Comparison of ENCODE assay signal across 9 cellular contexts in the genomic region with DNA sequence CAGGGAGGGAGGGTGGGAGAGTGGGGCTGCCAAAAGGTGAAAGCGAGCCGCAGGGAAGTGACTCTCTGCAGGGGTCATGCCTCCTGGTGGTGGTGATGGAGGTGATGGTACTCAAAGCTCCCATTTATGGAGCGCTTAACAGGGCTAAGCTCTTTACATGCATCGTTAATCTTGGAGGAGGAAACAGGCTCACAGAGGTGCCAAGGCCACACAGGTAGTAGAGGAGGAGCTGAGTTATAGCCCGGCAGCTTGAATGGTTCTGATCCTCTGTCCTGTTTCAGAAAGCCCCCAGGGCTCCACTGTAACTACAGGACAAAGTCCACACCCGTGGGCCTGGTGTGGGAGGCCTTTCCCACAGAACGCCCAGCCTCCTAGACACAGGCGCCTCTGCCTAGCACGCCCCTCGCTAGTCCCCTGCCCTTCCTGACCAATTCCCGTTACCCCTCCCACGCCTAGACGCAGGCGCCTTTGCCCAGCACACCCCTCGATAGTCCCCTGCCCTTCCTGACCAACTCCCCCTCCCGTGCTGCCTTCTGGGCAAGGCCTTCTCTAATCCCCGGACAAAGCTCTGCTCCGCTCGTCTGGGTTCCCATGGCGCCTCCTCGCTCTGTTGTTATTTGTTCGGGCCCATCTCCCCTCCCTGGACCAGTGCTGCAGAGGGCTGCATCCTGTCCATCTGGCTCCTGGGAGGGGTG. TPM values are rescaled to one million over a fixed set of nuclear protein-coding genes. Genes with fewer than 3 reads are reported as not detected.
DNase-seq lines count a peak whose midpoint lies in the region; ATAC-seq and TF ChIP-seq lines count a peak whose summit lies in the region.
"Had no signal": no experiment of that assay in that cellular context is flagged by ENCODE, and none has a peak within 500 bp of the region (broad histone marks: within the 10 kb centered on the region; RNA-seq: fewer than 3 reads in every experiment).

No MANE protein-coding gene starts in this region.

- H3K27me3 ChIP-seq in BE2C: no peaks in the 10 kb centered on the region
- H3K27me3 ChIP-seq in HUES6 (ENCODE audit: control insufficient read depth, insufficient read depth, low read length): no peaks in the 10 kb centered on the region
- no peaks in the 10 kb centered on the region for H3K27me3 ChIP-seq in suprapubic skin

- 71% methylated on average over 21 of the region's 22 CpGs for WGBS in suprapubic skin

- H3K36me3 ChIP-seq in BE2C: peaks cover 18% of the 10 kb centered on the region
- peaks cover 5% of the 10 kb centered on the region; the same call in 1 of the 2 replicates for H3K36me3 ChIP-seq in HUES6 (ENCODE audit: control insufficient read depth, insufficient read depth, low read length)
- no peaks in the 10 kb centered on the region for H3K36me3 ChIP-seq in suprapubic skin

- H3K27ac ChIP-seq in HUES6 (ENCODE audit: low read depth, low read length) (no peak overlapping the region), suprapubic skin (no peak overlapping the region)
- H3K27ac ChIP-seq: SK-N-MC had no signal

- peak; percentile 8 for ATAC-seq in activated T-helper 17 cell treated with anti-CD3 and anti-CD28 coated beads, Interleukin-2, amount 50 U/mL, for 72 hours (replicated peaks)
- ATAC-seq in left lobe of liver: peak; percentile 19
- ATAC-seq in HG03342 (IDR thresholded peaks at IDR 0.05; ENCODE audit: unreplicated experiment): no peak
- ATAC-seq in GM21529 (IDR thresholded peaks at IDR 0.05; ENCODE audit: unreplicated experiment): no peak

- H3K36me3 Mint-ChIP-seq in activated T-helper 17 cell treated with anti-CD3 and anti-CD28 coated beads, Interleukin-2, amount 50 U/mL, for 72 hours (ENCODE audit: low read depth): no peaks in the 10 kb centered on the region
- H3K36me3 Mint-ChIP-seq in T-helper 2 cell treated with Interferon-gamma antibody and Interleukin-4, amounts not matched to agents 5 μg/mL and 100 μg/mL, for 36 hours (ENCODE audit: low read depth): no peaks in the 10 kb centered on the region

- no peak overlapping the region for H3K4me3 ChIP-seq in BE2C (ENCODE audit: low read depth, low read length)
- peak overlapping the region; percentile 16; the same call in 1 of the 2 replicates for H3K4me3 ChIP-seq in HUES6 (ENCODE audit: low read depth, low read length)
- no peak overlapping the region for H3K4me3 ChIP-seq in suprapubic skin
- H3K4me3 ChIP-seq: SK-N-MC had no signal

- DNase-seq in BE2C (no peak), left lobe of liver (ENCODE audit: low spot score) (no peak), suprapubic skin (ENCODE audit: low spot score in 2 of 2) (no peak)
- no peak for DNase-seq in T-helper 2 cell treated with Interferon-gamma antibody and Interleukin-4, amounts not matched to agents 5 μg/mL and 100 μg/mL, for 36 hours (ENCODE audit: low spot score)

- H3K9me3 ChIP-seq in BE2C (no peaks in the 10 kb centered on the region), HUES6 (ENCODE audit: control insufficient read depth, insufficient read depth, low read depth, low read length) (no peaks in the 10 kb centered on the region), suprapubic skin (no peaks in the 10 kb centered on the region)

- H3K9ac ChIP-seq in HUES6 (ENCODE audit: low read length): no peak overlapping the region

- peaks cover 22% of the 10 kb centered on the region for H3K4me1 Mint-ChIP-seq in activated T-helper 17 cell treated with anti-CD3 and anti-CD28 coated beads, Interleukin-2, amount 50 U/mL, for 72 hours
- peaks cover 22% of the 10 kb centered on the region for H3K4me1 Mint-ChIP-seq in T-helper 2 cell treated with Interferon-gamma antibody and Interleukin-4, amounts not matched to agents 5 μg/mL and 100 μg/mL, for 36 hours (ENCODE audit: low read depth)

- H3K9me3 Mint-ChIP-seq in activated T-helper 17 cell treated with anti-CD3 and anti-CD28 coated beads, Interleukin-2, amount 50 U/mL, for 72 hours: no peaks in the 10 kb centered on the region
- H3K9me3 Mint-ChIP-seq in T-helper 2 cell treated with Interferon-gamma antibody and Interleukin-4, amounts not matched to agents 5 μg/mL and 100 μg/mL, for 36 hours: no peaks in the 10 kb centered on the region

- TF ChIP-seq CTCF in BE2C (IDR thresholded peaks at IDR 0.05; ENCODE audit: low read depth, low read length) (peak; percentile 11; the same call in 1 of the 2 replicates), suprapubic skin (IDR thresholded peaks at IDR 0.05) (no peak)

- H3K4me1 ChIP-seq in BE2C (peaks cover 30% of the 10 kb centered on the region), HUES6 (ENCODE audit: control insufficient read depth, insufficient read depth, low read length) (peaks cover 43% of the 10 kb centered on the region), suprapubic skin (peaks cover 55% of the 10 kb centered on the region)

- H3K27ac Mint-ChIP-seq in activated T-helper 17 cell treated with anti-CD3 and anti-CD28 coated beads, Interleukin-2, amount 50 U/mL, for 72 hours: peak overlapping the region; percentile 81
- no peak overlapping the region for H3K27ac Mint-ChIP-seq in T-helper 2 cell treated with Interferon-gamma antibody and Interleukin-4, amounts not matched to agents 5 μg/mL and 100 μg/mL, for 36 hours

- TF ChIP-seq POLR2A in suprapubic skin (IDR thresholded peaks at IDR 0.05): no peak

- H3K27me3 Mint-ChIP-seq in activated T-helper 17 cell treated with anti-CD3 and anti-CD28 coated beads, Interleukin-2, amount 50 U/mL, for 72 hours: no peaks in the 10 kb centered on the region
- no peaks in the 10 kb centered on the region for H3K27me3 Mint-ChIP-seq in T-helper 2 cell treated with Interferon-gamma antibody and Interleukin-4, amounts not matched to agents 5 μg/mL and 100 μg/mL, for 36 hours (ENCODE audit: low read depth)

- no peak for TF ChIP-seq EP300 in suprapubic skin (IDR thresholded peaks at IDR 0.05)

- peak overlapping the region; percentile 65 for H3K4me3 Mint-ChIP-seq in activated T-helper 17 cell treated with anti-CD3 and anti-CD28 coated beads, Interleukin-2, amount 50 U/mL, for 72 hours
- no peak overlapping the region for H3K4me3 Mint-ChIP-seq in T-helper 2 cell treated with Interferon-gamma antibody and Interleukin-4, amounts not matched to agents 5 μg/mL and 100 μg/mL, for 36 hours

RNA-seq across cellular contexts. Expression of a gene that starts 10.8 kb away (rescaled TPM):
- 59.0 TPM for polyA plus RNA-seq in BE2C (2012; ENCODE audit: insufficient read depth, insufficient read length, low read depth)
- total RNA-seq in activated T-helper 17 cell treated with anti-CD3 and anti-CD28 coated beads, Interleukin-2, amount 50 U/mL, for 72 hours: 10 to 100 TPM; 19.8 to 27.7 TPM
- 11.3 TPM for total RNA-seq in left lobe of liver
- total RNA-seq in suprapubic skin: 10 to 100 TPM; 24.6 to 43.1 (median 33.5) TPM

RNA-seq across cellular contexts. Expression of a gene that starts 24.7 kb away (rescaled TPM):
- 67.8 TPM for polyA plus RNA-seq in BE2C (2012; ENCODE audit: insufficient read depth, insufficient read length, low read depth)
- 10 to 100 TPM; 56.9 to 57.2 TPM for total RNA-seq in activated T-helper 17 cell treated with anti-CD3 and anti-CD28 coated beads, Interleukin-2, amount 50 U/mL, for 72 hours
- 11.7 TPM for total RNA-seq in left lobe of liver
- 10 to 100 TPM; 18.8 to 29.8 (median 20.5) TPM for total RNA-seq in suprapubic skin

RNA-seq across cellular contexts. Expression of a gene that starts 27.5 kb away (rescaled TPM):
- 4.9 TPM for polyA plus RNA-seq in BE2C (2012; ENCODE audit: insufficient read depth, insufficient read length, low read depth)
- total RNA-seq in activated T-helper 17 cell treated with anti-CD3 and anti-CD28 coated beads, Interleukin-2, amount 50 U/mL, for 72 hours: 10 to 100 TPM in 1 of 2 donors, 1 to 10 TPM in 1; 6.7 to 11.6 TPM
- 0.35 TPM for total RNA-seq in left lobe of liver
- 1 to 10 TPM; 4.3 to 5.8 (median 4.9) TPM for total RNA-seq in suprapubic skin

RNA-seq across cellular contexts. Expression of a gene that starts 57.0 kb away (rescaled TPM):
- polyA plus RNA-seq in BE2C (2012; ENCODE audit: insufficient read depth, insufficient read length, low read depth): 0.17 TPM
- total RNA-seq in activated T-helper 17 cell treated with anti-CD3 and anti-CD28 coated beads, Interleukin-2, amount 50 U/mL, for 72 hours: under 1 TPM; 0.06 to 0.40 TPM
- total RNA-seq in left lobe of liver (not detected), suprapubic skin (10 to 100 TPM; 22.4 to 60.4 (median 51.1) TPM)

Comparison
In these comparisons a context has a peak if more than half of its experiments do, and no peak if none do; other contexts are left out.
1. ATAC-seq: peak in activated T-helper 17 cell treated with anti-CD3 and anti-CD28 coated beads, Interleukin-2, amount 50 U/mL, for 72 hours (single experiment) and left lobe of liver (single experiment); none in HG03342 (single experiment) and GM21529 (single experiment).